In the genomic region with DNA sequence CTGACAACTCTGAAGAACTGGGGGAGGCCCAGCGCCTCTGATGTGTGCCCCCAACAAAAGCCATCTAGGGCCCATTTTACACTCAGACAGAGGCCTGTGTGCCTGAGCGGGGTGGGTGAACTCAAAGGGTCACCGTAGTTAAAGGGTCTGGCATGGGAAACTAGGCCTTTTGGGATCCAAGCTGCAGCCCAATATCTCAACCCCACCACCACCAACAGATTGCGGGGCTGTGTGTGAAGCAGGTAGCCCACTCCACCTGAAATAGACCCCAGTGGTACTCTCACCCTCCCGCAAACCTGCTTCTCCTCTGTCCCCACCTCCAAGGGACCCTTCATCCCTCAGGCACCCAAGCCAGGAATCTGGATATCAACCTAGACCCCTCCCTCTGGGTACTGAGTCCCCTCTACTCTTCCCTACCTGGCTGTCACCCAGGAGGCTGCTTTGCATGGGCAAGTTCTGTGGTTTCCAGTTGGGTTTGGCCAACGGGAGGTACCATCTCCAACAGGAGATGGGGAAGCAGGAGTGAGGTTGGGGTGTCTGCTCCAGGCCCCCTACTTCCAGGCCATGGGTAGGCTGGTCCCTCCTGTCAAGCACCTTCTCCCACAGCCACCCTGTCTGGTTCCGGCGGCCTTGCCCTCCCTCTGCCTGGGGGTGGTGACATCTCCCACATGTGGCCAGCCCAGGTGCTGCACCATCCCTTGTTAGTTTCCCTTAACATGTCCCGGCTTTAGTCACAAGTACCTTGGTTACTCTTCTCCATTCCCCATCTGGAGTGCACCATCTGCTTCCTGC, we compare ENCODE assay signal across 14 cellular contexts. TPM values are rescaled to one million over a fixed set of nuclear protein-coding genes. Genes with fewer than 3 reads are reported as not detected.
DNase-seq lines count a peak whose midpoint lies in the region; ATAC-seq and TF ChIP-seq lines count a peak whose summit lies in the region.
"Had no signal": no experiment of that assay in that cellular context is flagged by ENCODE, and none has a peak within 500 bp of the region (broad histone marks: within the 10 kb centered on the region; RNA-seq: fewer than 3 reads in every experiment).

No MANE protein-coding gene starts in this region.

- no peaks in the 10 kb centered on the region for H3F3A ChIP-seq in Loucy (ENCODE audit: low read depth)

- H3K27me3 ChIP-seq in Loucy (ENCODE audit: insufficient read depth, low read length, poor library complexity, severe bottlenecking), result no peaks in the 10 kb centered on the region
- H3K27me3 ChIP-seq: right atrium auricular region had no signal

- H3K4me1 ChIP-seq in Loucy (ENCODE audit: insufficient read depth, low read length, poor library complexity, severe bottlenecking), result peaks cover 1% of the 10 kb centered on the region
- H3K4me1 ChIP-seq: right atrium auricular region had no signal

- peaks cover 5 to 7% of the 10 kb centered on the region in 2 donors for H3K4me1 Mint-ChIP-seq in natural killer cell

- peak; percentile 47 for DNase-seq in activated CD8-positive, alpha-beta memory T cell treated with anti-CD3 and anti-CD28 coated beads, Interleukin-2, amount 50 U/mL, for 48 hours
- DNase-seq in natural killer cell (peak; percentile 4), UCSD-AML1 (lab: John Stamatoyannopoulos, UW; ENCODE audit: unreplicated experiment) (no peak), NCI-H1048 (lab: John Stamatoyannopoulos, UW) (no peak)
- DNase-seq: CD4-positive, alpha-beta memory T cell; HFFc6; NCI-H446 had no signal

- H3K27ac Mint-ChIP-seq in natural killer cell, result no peak overlapping the region
- H3K27ac Mint-ChIP-seq: HFFc6 had no signal

- TF ChIP-seq CTCF in GM12874 (IDR thresholded peaks at IDR 0.05; ENCODE audit: insufficient read depth, low read depth, low read length) (peak; percentile 39; the same call in 1 of the 2 replicates), Loucy (conservative IDR thresholded peaks at IDR 0.05; ENCODE audit: low read length) (peak; percentile 26; the same call in 1 of the 2 replicates), natural killer cell (IDR thresholded peaks at IDR 0.05) (no peak)

- no peaks in the 10 kb centered on the region for H3K79me2 ChIP-seq in Loucy (ENCODE audit: insufficient read depth, low read length)

- no peaks in the 10 kb centered on the region for H3K9me2 ChIP-seq in Loucy (replicated peaks; ENCODE audit: low read depth, low read length)

- ATAC-seq in natural killer cell (no peak), HG02678 (IDR thresholded peaks at IDR 0.05; ENCODE audit: unreplicated experiment) (no peak), HG02759 (IDR thresholded peaks at IDR 0.05; ENCODE audit: unreplicated experiment) (no peak)
- ATAC-seq: esophagus mucosa had no signal

- no peak overlapping the region for H3K9ac ChIP-seq in Loucy (ENCODE audit: low read depth, low read length, poor library complexity, severe bottlenecking)

- no peaks in the 10 kb centered on the region for H3K9me3 ChIP-seq in Loucy (ENCODE audit: insufficient read depth, low read depth, low read length)

- H3K27me3 Mint-ChIP-seq in natural killer cell (ENCODE audit: low read depth in 2 of 2), result peaks cover 5 to 16% of the 10 kb centered on the region in 2 donors
- H3K27me3 Mint-ChIP-seq: CD4-positive, alpha-beta memory T cell had no signal

- no peak overlapping the region for H3K4me2 ChIP-seq in Loucy (ENCODE audit: low read depth, low read length, poor library complexity, severe bottlenecking)

- no peak overlapping the region for H2AFZ ChIP-seq in Loucy (ENCODE audit: low read length)

- no peaks in the 10 kb centered on the region for H3K36me3 ChIP-seq in Loucy (ENCODE audit: insufficient read depth, low read length)
- H3K36me3 ChIP-seq: cardiac muscle cell, right atrium auricular region had no signal

- no peak overlapping the region for H3K4me3 Mint-ChIP-seq in natural killer cell
- H3K4me3 Mint-ChIP-seq: CD4-positive, alpha-beta memory T cell; HFFc6 had no signal

- H4K20me1 ChIP-seq in Loucy (ENCODE audit: insufficient read depth, low read length, poor library complexity, severe bottlenecking), result no peaks in the 10 kb centered on the region

- H3K4me3 ChIP-seq in Loucy (ENCODE audit: low read length, poor library complexity, severe bottlenecking), result no peak overlapping the region
- H3K4me3 ChIP-seq: cardiac muscle cell, right atrium auricular region had no signal

- H3K36me3 Mint-ChIP-seq in natural killer cell, result peaks cover 5% of the 10 kb centered on the region

- no peaks in the 10 kb centered on the region for H3K9me3 Mint-ChIP-seq in natural killer cell

- intact Hi-C loops in natural killer cell (cut with micrococcal nuclease), result no loop called here

RNA-seq across cellular contexts. Expression of gene LRP8, which starts 35.2 kb away (rescaled TPM):
- total RNA-seq in natural killer cell, result 10 to 100 TPM; 23.2 to 27.3 (median 24.9) TPM

Comparison
In these comparisons a context has a peak if more than half of its experiments do, and no peak if none do; other contexts are left out.
1. DNase-seq: peak in activated CD8-positive, alpha-beta memory T cell treated with anti-CD3 and anti-CD28 coated beads, Interleukin-2, amount 50 U/mL, for 48 hours (single experiment) and natural killer cell (single experiment); none in UCSD-AML1 (single experiment) and NCI-H1048 (single experiment).